9 cellular contexts compared by ENCODE assay signal in genomic region chr2:64562148-64562784, GRCh38. TPM values are rescaled to one million over a fixed set of nuclear protein-coding genes. Genes with fewer than 3 reads are reported as not detected.
DNase-seq lines count a peak whose midpoint lies in the region; ATAC-seq, FAIRE-seq and TF ChIP-seq lines count a peak whose summit lies in the region.
"Had no signal": no experiment of that assay in that cellular context is flagged by ENCODE, and none has a peak within 500 bp of the region (broad histone marks: within the 10 kb centered on the region; RNA-seq: fewer than 3 reads in every experiment).

No MANE protein-coding gene starts in this region.

- H4K20me1 ChIP-seq in Loucy (ENCODE audit: insufficient read depth, low read length, poor library complexity, severe bottlenecking) = no peaks in the 10 kb centered on the region
- no peaks in the 10 kb centered on the region for H4K20me1 ChIP-seq in GM12878 (ENCODE audit: control insufficient read depth, insufficient read depth)

- H3K4me3 ChIP-seq in Loucy (ENCODE audit: low read length, poor library complexity, severe bottlenecking) (no peak overlapping the region), GM12878 (no peak overlapping the region)

- BruUV-seq in GM12878 (replicated peaks; lab: Mats Ljungman, UMichigan) = no TSS peak

- ATAC-seq in GM12878 (peak; percentile 70), HG03045 (IDR thresholded peaks at IDR 0.05; ENCODE audit: unreplicated experiment) (no peak), GM18873 (IDR thresholded peaks at IDR 0.05; ENCODE audit: low FRiP score, unreplicated experiment) (no peak)

- H3K36me3 ChIP-seq in Loucy (ENCODE audit: insufficient read depth, low read length) (no peaks in the 10 kb centered on the region), GM12878 (ENCODE audit: control insufficient read depth in 2 of 2, insufficient read depth in 2 of 2, low read length in 1 of 2) (no peaks in the 10 kb centered on the region; a peak in 2 of 4 replicates)

- H3K27me3 ChIP-seq in Loucy (ENCODE audit: insufficient read depth, low read length, poor library complexity, severe bottlenecking) = no peaks in the 10 kb centered on the region
- H3K27me3 ChIP-seq in GM12878 (replicated peaks in 1 of 2; ENCODE audit: control insufficient read depth in 2 of 2, insufficient read depth in 2 of 2, low read length in 1 of 2) = no peaks in the 10 kb centered on the region

- no peaks in the 10 kb centered on the region for H3F3A ChIP-seq in Loucy (ENCODE audit: low read depth)

- H3K4me2 ChIP-seq in Loucy (ENCODE audit: low read depth, low read length, poor library complexity, severe bottlenecking) (peak overlapping the region; percentile 44), GM12878 (ENCODE audit: control insufficient read depth, insufficient read depth) (peak overlapping the region; percentile 11; the same call in 1 of the 2 replicates)

- H3K79me2 ChIP-seq in Loucy (ENCODE audit: insufficient read depth, low read length) = 0 out of 2 replicates have a peak, but pooled peaks cover 33% of the 10 kb centered on the region
- peaks cover 55% of the 10 kb centered on the region for H3K79me2 ChIP-seq in GM12878 (ENCODE audit: control insufficient read depth, insufficient read depth, low read length)

- TF ChIP-seq CTCF in Loucy (conservative IDR thresholded peaks at IDR 0.05; ENCODE audit: low read length) (peak; percentile 75), GM12878 (IDR thresholded peaks at IDR 0.05 in 2 of 3, conservative IDR thresholded peaks at IDR 0.05 in 1 of 3; ENCODE audit: control insufficient read depth in 2 of 3, extremely low read depth in 1 of 3, insufficient read depth in 1 of 3, low read depth in 3 of 3, low read length in 3 of 3) (peak; percentile 15 to 52 (median 39); a peak in 5 of 6 replicates)

- TF ChIP-seq RAD21 in GM12878 (IDR thresholded peaks at IDR 0.05; ENCODE audit: insufficient read depth, low read depth, low read length) = peak; percentile 58

- H3K4me1 ChIP-seq in Loucy (ENCODE audit: insufficient read depth, low read length, poor library complexity, severe bottlenecking) = peaks cover 20% of the 10 kb centered on the region
- H3K4me1 ChIP-seq in GM12878 (ENCODE audit: control insufficient read depth, insufficient read depth, low read length) = peaks cover 19% of the 10 kb centered on the region

- SMC1A ChIA-PET in GM12878 (lab: Charles Lee; ENCODE audit: uncharacterized antibody, unreplicated experiment) = interaction anchor here (0.6 to 7.6 kb wide), 12 partner anchors 8 to 303 kb away, joined by 3 to 106 read pairs (median 5); partner anchors contain the start of gene AFTPH

- intact Hi-C loops in GM12878 (cut with micrococcal nuclease; ENCODE audit: unreplicated experiment) = loop anchor here (1.0 to 2.0 kb wide), 3 partner anchors 40 to 513 kb away; no protein-coding TSS in a partner anchor

- POLR2A ChIA-PET in GM12878 (lab: Charles Lee) = interaction anchor here (0.7 kb wide), 1 partner anchor 935 kb away, joined by 3 read pairs; no protein-coding TSS in a partner anchor

- H3K9ac ChIP-seq in Loucy (ENCODE audit: low read depth, low read length, poor library complexity, severe bottlenecking) (no peak overlapping the region), GM12878 (ENCODE audit: control insufficient read depth, insufficient read depth, low read length) (no peak overlapping the region)

- TF ChIP-seq POLR2A in GM12878 (IDR thresholded peaks at IDR 0.05; ENCODE audit: low read depth, low read length) = no peak

- H2AFZ ChIP-seq in Loucy (ENCODE audit: low read length) (no peak overlapping the region), GM12878 (ENCODE audit: control insufficient read depth, low read depth, low read length) (no peak overlapping the region)

- no peak for FAIRE-seq in GM12878 (lab: Jason Lieb, UNC)
- FAIRE-seq: colon had no signal

- TF ChIP-seq EP300 in GM12878 (IDR thresholded peaks at IDR 0.05; ENCODE audit: borderline replicate concordance in 1 of 2, control insufficient read depth in 1 of 2, low read depth in 2 of 2, low read length in 2 of 2) = no peak

- DNase-seq in ELR (ENCODE audit: low read depth) = peak; percentile 65
- DNase-seq in GM12878 (ENCODE audit: low read depth, low spot score) = no peak
- DNase-seq in myocyte (ENCODE audit: low read depth) = peak; percentile 18
- DNase-seq in stimulated activated CD4-positive, alpha-beta T cell treated with anti-CD3 and anti-CD28 coated beads, Interleukin-2, amount 100 ng/mL, for 24 hours = no peak
- no peak for DNase-seq in stimulated activated CD4-positive, alpha-beta T cell treated with anti-CD3 and anti-CD28 coated beads, Interleukin-4, amount 100 ng/mL, for 1 hour

- H3K9me2 ChIP-seq in Loucy (replicated peaks; ENCODE audit: low read depth, low read length) = no peaks in the 10 kb centered on the region

- CTCF ChIA-PET in GM12878 (lab: Yijun Ruan, JAX) = interaction anchor here (0.6 to 9.2 kb wide), 16 partner anchors 10 to 269 kb away, joined by 3 to 145 read pairs (median 6); partner anchors contain the start of gene AFTPH

- no peak overlapping the region for H3K27ac ChIP-seq in GM12878 (ENCODE audit: control insufficient read depth, insufficient read depth)

- WGBS in GM12878 (ENCODE audit: insufficient coverage, insufficient replicate concordance, low lambda C conversion rate, missing lambda C conversion rate) = 48% methylated on average over 2 of the region's 2 CpGs

- H3K9me3 ChIP-seq in Loucy (ENCODE audit: insufficient read depth, low read depth, low read length) = no peaks in the 10 kb centered on the region
- no peaks in the 10 kb centered on the region for H3K9me3 ChIP-seq in GM12878 (replicated peaks; ENCODE audit: control insufficient read depth, insufficient read depth, low read length)

- RAD21 ChIA-PET in GM12878 (lab: Charles Lee; ENCODE audit: unreplicated experiment) = interaction anchor here (0.7 to 7.3 kb wide), 9 partner anchors 9 to 234 kb away, joined by 3 to 93 read pairs (median 5); partner anchors contain the start of gene AFTPH

- in situ Hi-C loops in GM12878 (cut with MboI) = loop anchor here (5.0 kb wide), 1 partner anchor 230 kb away; no protein-coding TSS in a partner anchor

TF ChIP-seq in GM12878, 131 proteins besides CTCF, POLR2A, EP300 and RAD21:
- TF ChIP-seq SMC3 (IDR thresholded peaks at IDR 0.05; ENCODE audit: borderline replicate concordance, low read length) (peak; percentile 58; the same call in 1 of the 2 replicates), RUNX3 (IDR thresholded peaks at IDR 0.05; ENCODE audit: low read length) (peak; percentile 54), ZNF24 (IDR thresholded peaks at IDR 0.05) (no peak), KAT2A (conservative IDR thresholded peaks at IDR 0.05; ENCODE audit: control insufficient read depth, low read depth, low read length) (no peak), GATAD2B (conservative IDR thresholded peaks at IDR 0.05; ENCODE audit: low read depth) (no peak), ZNF384 (IDR thresholded peaks at IDR 0.05; ENCODE audit: borderline replicate concordance, low read depth, low read length) (peak; percentile 96), PBX3 (IDR thresholded peaks at IDR 0.05; ENCODE audit: insufficient replicate concordance, low read depth, low read length) (no peak), HDAC2 (IDR thresholded peaks at IDR 0.05) (no peak), MEF2A (IDR thresholded peaks at IDR 0.05; ENCODE audit: insufficient read depth, low read depth, low read length) (no peak)
TF ChIP-seq in GM12878: peak in this region for 3.

RNA-seq across cellular contexts. Expression of gene AFTPH, which starts 38.1 kb away (rescaled TPM):
- 106 and 111 TPM in 2 replicates for total RNA-seq in GM12878 (2013; cell fraction: nucleolus; rRNA removed)
- total RNA-seq in GM12878 (2014; rRNA removed) (51.3 and 60.1 TPM in 2 replicates), GM12878 (2014; rRNA removed; fragmentation: Illumina TruSeq; extraction: Trizol) (77.3 and 79.8 TPM in 2 replicates), GM12878 (2021) (37.9 and 40.0 TPM in 2 replicates), myocyte (10.9 and 13.2 TPM in 2 replicates)
- polyA plus RNA-seq in GM12878 (2011; ENCODE audit: low read depth) = 32.0 TPM
- polyA plus RNA-seq in GM12878 (2011; rRNA removed) (63.5 and 86.7 TPM in 2 replicates), GM12878 (2014; fragmentation: Illumina TruSeq; extraction: Trizol) (59.5 and 87.1 TPM in 2 replicates), GM12878 (2014; fragmentation: Nextera tagmentation; extraction: Ambion mirVana) (10 to 100 TPM; 25.6 to 38.7 TPM), GM12878 (2014; rRNA removed) (34.1 and 39.0 TPM in 2 replicates), GM12878 (2016; fragmentation: Nextera tagmentation; extraction: Ambion mirVana) (10 to 100 TPM; 29.9 to 33.3 TPM)
- polyA plus RNA-seq in GM12878 (2011; cell fraction: cytosol; rRNA removed) = 30.5 and 37.4 TPM in 2 replicates
- polyA plus RNA-seq in GM12878 (2011; cell fraction: nucleus; rRNA removed) = 27.5 and 29.9 TPM in 2 replicates
- polyA plus RNA-seq in GM12878 (2012) = 54.8 and 55.7 TPM in 2 replicates
- polyA minus RNA-seq in GM12878 (2011; rRNA and poly(A)+ RNA removed) = 47.8 and 54.3 TPM in 2 replicates
- polyA minus RNA-seq in GM12878 (2011; cell fraction: cytosol; rRNA and poly(A)+ RNA removed) = 16.6 and 23.3 TPM in 2 replicates
- 22.0 and 25.4 TPM in 2 replicates for polyA minus RNA-seq in GM12878 (2011; cell fraction: nucleus; rRNA and poly(A)+ RNA removed)
- 8.7 TPM for polyA plus RNA-seq in myocyte (2012)

Comparison
In these comparisons a context has a peak if more than half of its experiments do, and no peak if none do; other contexts are left out.
1. DNase-seq: peak in ELR (single experiment) and myocyte (single experiment); none in GM12878 (single experiment), stimulated activated CD4-positive, alpha-beta T cell treated with anti-CD3 and anti-CD28 coated beads, Interleukin-2, amount 100 ng/mL, for 24 hours (0 of 2) and stimulated activated CD4-positive, alpha-beta T cell treated with anti-CD3 and anti-CD28 coated beads, Interleukin-4, amount 100 ng/mL, for 1 hour (single experiment).